35 cellular contexts compared by ENCODE assay signal in genomic region chr5:79793722-79794121, GRCh38.
DNase-seq lines count a peak whose midpoint lies in the region; ATAC-seq, FAIRE-seq and TF ChIP-seq lines count a peak whose summit lies in the region.
"Had no signal": no experiment of that assay in that cellular context is flagged by ENCODE, and none has a peak within 500 bp of the region (broad histone marks: within the 10 kb centered on the region; RNA-seq: fewer than 3 reads in every experiment).

No MANE protein-coding gene starts in this region.

- no peak for FAIRE-seq in astrocyte (lab: Jason Lieb, UNC)
- FAIRE-seq: GM12878, GM19239 had no signal

- H3K9ac ChIP-seq in astrocyte (ENCODE audit: low read length): no peak overlapping the region
- H3K9ac ChIP-seq: GM23248, KMS-11 had no signal

- no peak overlapping the region for H3K27ac ChIP-seq in astrocyte (ENCODE audit: low read depth, low read length)
- H3K27ac ChIP-seq in left lung: no peak overlapping the region
- H3K27ac ChIP-seq: body of pancreas, gastroesophageal sphincter, GM23248, KMS-11 had no signal

- no peak overlapping the region for H3K4me2 ChIP-seq in astrocyte (ENCODE audit: low read length)
- H3K4me2 ChIP-seq: KMS-11, smooth muscle cell had no signal

- H3K36me3 Mint-ChIP-seq in activated CD4-positive, alpha-beta T cell treated with anti-CD3 and anti-CD28 coated beads for 36 hours (ENCODE audit: low read depth): no peaks in the 10 kb centered on the region
- peaks cover 2% of the 10 kb centered on the region for H3K36me3 Mint-ChIP-seq in activated CD4-positive, alpha-beta T cell treated with anti-CD3 and anti-CD28 coated beads, Interleukin-2, amount 10 ng/mL, durations not matched to agents 7 days and 5 days (ENCODE audit: low read depth)
- peaks cover 3% of the 10 kb centered on the region for H3K36me3 Mint-ChIP-seq in astrocyte (ENCODE audit: low read depth, unreplicated experiment)
- no peaks in the 10 kb centered on the region for H3K36me3 Mint-ChIP-seq in activated naive CD4-positive, alpha-beta T cell treated with anti-CD3 and anti-CD28 coated beads, Interleukin-2, amount 10 ng/mL, durations not matched to agents 7 days and 5 days
- H3K36me3 Mint-ChIP-seq: activated CD4-positive, alpha-beta memory T cell treated with anti-CD3 and anti-CD28 coated beads for 36 hours; natural killer cell treated with Interleukin-12 subunit alpha and Interleukin-12 subunit beta and Interleukin-15 and Interleukin-18, amount 100 ng/mL, for 72 hours had no signal

- H3K27me3 ChIP-seq in astrocyte (ENCODE audit: insufficient read depth, low read length) (no peaks in the 10 kb centered on the region), left lung (no peaks in the 10 kb centered on the region), BE2C (no peaks in the 10 kb centered on the region; the same call in 1 of the 2 replicates)
- H3K27me3 ChIP-seq: body of pancreas, gastroesophageal sphincter had no signal

- intact Hi-C loops in activated CD4-positive, alpha-beta T cell treated with anti-CD3 and anti-CD28 coated beads for 36 hours (cut with DNase I, micrococcal nuclease): no loop called here
- intact Hi-C loops in left lung (cut with DNase I): no loop called here

- ATAC-seq in activated CD4-positive, alpha-beta T cell treated with anti-CD3 and anti-CD28 coated beads for 36 hours: peak; percentile 30
- peak; percentile 75 for ATAC-seq in left lung
- ATAC-seq: activated CD4-positive, CD25-positive, alpha-beta regulatory T cell treated with anti-CD3 and anti-CD28 coated beads, Interleukin-2, amount 50 U/mL, for 24 hours; body of pancreas; gastroesophageal sphincter; GM12878; left cardiac atrium; mucosa of descending colon had no signal

- no peak overlapping the region for H2AFZ ChIP-seq in astrocyte (ENCODE audit: low read depth, low read length)
- H2AFZ ChIP-seq: GM23248 had no signal

- no peak for DNase-seq in activated CD4-positive, alpha-beta T cell treated with anti-CD3 and anti-CD28 coated beads for 36 hours
- no peak for DNase-seq in activated CD4-positive, alpha-beta T cell treated with anti-CD3 and anti-CD28 coated beads, Interleukin-2, amount 10 ng/mL, durations not matched to agents 7 days and 5 days
- DNase-seq in astrocyte (ENCODE audit: low read depth): no peak
- peak in 1 of 2 donors; percentile 45 for DNase-seq in left lung
- no peak for DNase-seq in BE2C
- no peak for DNase-seq in activated naive CD4-positive, alpha-beta T cell treated with anti-CD3 and anti-CD28 coated beads, Interleukin-2, amount 10 ng/mL, durations not matched to agents 7 days and 5 days
- no peak for DNase-seq in LoVo (ENCODE audit: low spot score)
- DNase-seq: activated CD4-positive, alpha-beta memory T cell treated with anti-CD3 and anti-CD28 coated beads for 36 hours; activated naive CD4-positive, alpha-beta T cell; activated T-cell treated with anti-CD3 and anti-CD28 coated beads, Interleukin-2, amount 50 U/mL, for 72 hours; AML-193; body of pancreas; CD4-positive, alpha-beta T cell; endodermal cell; GM23248; HFFc6; hippocampal formation; left cardiac atrium; mammary epithelial cell; MM.1S; mucosa of descending colon; NCI-H1436; NCI-H2081 treated with DMSO at 0.1 percent for 48 hours; NCI-H748 treated with DMSO at 0.1 percent for 48 hours; stimulated activated naive CD4-positive, alpha-beta T cell treated with Interleukin-2 at 50 U/mL for 16 hours; SW 1271; T1000 had no signal

- no peak for TF ChIP-seq CTCF in astrocyte (IDR thresholded peaks at IDR 0.05; ENCODE audit: insufficient read depth, low read depth, low read length)
- TF ChIP-seq CTCF in left lung (IDR thresholded peaks at IDR 0.05): no peak
- no peak for TF ChIP-seq CTCF in BE2C (IDR thresholded peaks at IDR 0.05; ENCODE audit: low read depth, low read length)

- peaks cover 3% of the 10 kb centered on the region for H3K4me1 Mint-ChIP-seq in activated CD4-positive, alpha-beta T cell treated with anti-CD3 and anti-CD28 coated beads for 36 hours
- no peaks in the 10 kb centered on the region for H3K4me1 Mint-ChIP-seq in activated CD4-positive, alpha-beta T cell treated with anti-CD3 and anti-CD28 coated beads, Interleukin-2, amount 10 ng/mL, durations not matched to agents 7 days and 5 days
- H3K4me1 Mint-ChIP-seq in astrocyte (ENCODE audit: low read depth, unreplicated experiment): peaks cover 10% of the 10 kb centered on the region
- H3K4me1 Mint-ChIP-seq in activated naive CD4-positive, alpha-beta T cell treated with anti-CD3 and anti-CD28 coated beads, Interleukin-2, amount 10 ng/mL, durations not matched to agents 7 days and 5 days: no peaks in the 10 kb centered on the region
- H3K4me1 Mint-ChIP-seq: endodermal cell had no signal

- H3K4me1 ChIP-seq in astrocyte (ENCODE audit: insufficient read depth, low read length) (no peaks in the 10 kb centered on the region), left lung (no peaks in the 10 kb centered on the region), BE2C (no peaks in the 10 kb centered on the region)
- H3K4me1 ChIP-seq: body of pancreas had no signal

- POLR2A ChIA-PET in activated CD4-positive, alpha-beta T cell treated with anti-CD3 and anti-CD28 coated beads for 36 hours (lab: Charles Lee): no interaction called here
- POLR2A ChIA-PET in activated CD4-positive, alpha-beta T cell treated with anti-CD3 and anti-CD28 coated beads, Interleukin-2, amount 10 ng/mL, durations not matched to agents 7 days and 5 days (lab: Charles Lee): interaction anchor here (0.6 kb wide), 1 partner anchor 9 kb away, joined by 6 read pairs; no protein-coding TSS in a partner anchor

- H4K20me1 ChIP-seq in astrocyte (ENCODE audit: insufficient read depth, low read length): no peaks in the 10 kb centered on the region

- H3K27me3 Mint-ChIP-seq in activated CD4-positive, alpha-beta T cell treated with anti-CD3 and anti-CD28 coated beads for 36 hours: no peaks in the 10 kb centered on the region
- H3K27me3 Mint-ChIP-seq in activated CD4-positive, alpha-beta T cell treated with anti-CD3 and anti-CD28 coated beads, Interleukin-2, amount 10 ng/mL, durations not matched to agents 7 days and 5 days: no peaks in the 10 kb centered on the region
- H3K27me3 Mint-ChIP-seq in astrocyte (ENCODE audit: low read depth, unreplicated experiment): peaks cover 13% of the 10 kb centered on the region
- H3K27me3 Mint-ChIP-seq in activated naive CD4-positive, alpha-beta T cell treated with anti-CD3 and anti-CD28 coated beads, Interleukin-2, amount 10 ng/mL, durations not matched to agents 7 days and 5 days: peaks cover 12% of the 10 kb centered on the region
- H3K27me3 Mint-ChIP-seq: CD4-positive, alpha-beta T cell; dendritic cell treated with granulocyte-macrophage colony-stimulating factor and Interleukin-4, amounts not matched to agents 40 ng/mL and 50 ng/mL, for 4 days had no signal

- no peaks in the 10 kb centered on the region for H3K79me2 ChIP-seq in astrocyte (ENCODE audit: insufficient read depth, low read length)

- CTCF ChIA-PET in activated CD4-positive, alpha-beta T cell treated with anti-CD3 and anti-CD28 coated beads for 36 hours (lab: Charles Lee): interaction anchor here (0.5 to 1.6 kb wide), 3 partner anchors 8 to 1460 kb away, joined by 3 to 5 read pairs (median 3); no protein-coding TSS in a partner anchor
- CTCF ChIA-PET in activated CD4-positive, alpha-beta T cell treated with anti-CD3 and anti-CD28 coated beads, Interleukin-2, amount 10 ng/mL, durations not matched to agents 7 days and 5 days (lab: Charles Lee): no interaction called here
- CTCF ChIA-PET in activated naive CD4-positive, alpha-beta T cell treated with anti-CD3 and anti-CD28 coated beads, Interleukin-2, amount 10 ng/mL, durations not matched to agents 7 days and 5 days (lab: Charles Lee): no interaction called here

- no peaks in the 10 kb centered on the region for H3K9me3 Mint-ChIP-seq in activated CD4-positive, alpha-beta T cell treated with anti-CD3 and anti-CD28 coated beads for 36 hours (ENCODE audit: low read depth)
- peaks cover 4% of the 10 kb centered on the region for H3K9me3 Mint-ChIP-seq in activated CD4-positive, alpha-beta T cell treated with anti-CD3 and anti-CD28 coated beads, Interleukin-2, amount 10 ng/mL, durations not matched to agents 7 days and 5 days
- peaks cover 6% of the 10 kb centered on the region for H3K9me3 Mint-ChIP-seq in astrocyte (ENCODE audit: unreplicated experiment)
- no peaks in the 10 kb centered on the region for H3K9me3 Mint-ChIP-seq in activated naive CD4-positive, alpha-beta T cell treated with anti-CD3 and anti-CD28 coated beads, Interleukin-2, amount 10 ng/mL, durations not matched to agents 7 days and 5 days
- H3K9me3 Mint-ChIP-seq: activated CD4-positive, alpha-beta memory T cell treated with anti-CD3 and anti-CD28 coated beads for 36 hours; activated T-cell treated with anti-CD3 and anti-CD28 coated beads, Interleukin-2, amount 50 U/mL, for 72 hours; CD4-positive, alpha-beta T cell; dendritic cell treated with granulocyte-macrophage colony-stimulating factor and Interleukin-4, amounts not matched to agents 40 ng/mL and 50 ng/mL, for 4 days; endodermal cell; HFFc6; natural killer cell treated with Interleukin-12 subunit alpha and Interleukin-12 subunit beta and Interleukin-15 and Interleukin-18, amount 100 ng/mL, for 72 hours had no signal

- peaks cover 2% of the 10 kb centered on the region for H3K9me3 ChIP-seq in astrocyte (ENCODE audit: insufficient read depth, low read depth, low read length)
- H3K9me3 ChIP-seq in left lung: no peaks in the 10 kb centered on the region
- no peaks in the 10 kb centered on the region for H3K9me3 ChIP-seq in BE2C
- H3K9me3 ChIP-seq: body of pancreas, gastroesophageal sphincter, mucosa of descending colon had no signal

- no peaks in the 10 kb centered on the region for H3K36me3 ChIP-seq in astrocyte (ENCODE audit: insufficient read depth, low read length)
- H3K36me3 ChIP-seq in left lung: no peaks in the 10 kb centered on the region
- H3K36me3 ChIP-seq in BE2C: no peaks in the 10 kb centered on the region

- H3K4me3 ChIP-seq in astrocyte (ENCODE audit: insufficient read depth, low read depth, low read length) (no peak overlapping the region), left lung (no peak overlapping the region), BE2C (ENCODE audit: low read depth, low read length) (no peak overlapping the region)
- H3K4me3 ChIP-seq: body of pancreas, gastroesophageal sphincter, GM12878, GM23248, mucosa of descending colon, smooth muscle cell had no signal

- no peak overlapping the region for H3K4me3 Mint-ChIP-seq in activated CD4-positive, alpha-beta T cell treated with anti-CD3 and anti-CD28 coated beads for 36 hours
- no peak overlapping the region for H3K4me3 Mint-ChIP-seq in activated CD4-positive, alpha-beta T cell treated with anti-CD3 and anti-CD28 coated beads, Interleukin-2, amount 10 ng/mL, durations not matched to agents 7 days and 5 days
- no peak overlapping the region for H3K4me3 Mint-ChIP-seq in astrocyte (ENCODE audit: unreplicated experiment)
- no peak overlapping the region for H3K4me3 Mint-ChIP-seq in activated naive CD4-positive, alpha-beta T cell treated with anti-CD3 and anti-CD28 coated beads, Interleukin-2, amount 10 ng/mL, durations not matched to agents 7 days and 5 days
- H3K4me3 Mint-ChIP-seq: activated CD4-positive, alpha-beta memory T cell treated with anti-CD3 and anti-CD28 coated beads for 36 hours; activated T-cell treated with anti-CD3 and anti-CD28 coated beads, Interleukin-2, amount 50 U/mL, for 72 hours; CD4-positive, alpha-beta T cell; dendritic cell treated with granulocyte-macrophage colony-stimulating factor and Interleukin-4, amounts not matched to agents 40 ng/mL and 50 ng/mL, for 4 days; endodermal cell; HFFc6; natural killer cell treated with Interleukin-12 subunit alpha and Interleukin-12 subunit beta and Interleukin-15 and Interleukin-18, amount 100 ng/mL, for 72 hours had no signal

- no peak overlapping the region for H3K27ac Mint-ChIP-seq in activated CD4-positive, alpha-beta T cell treated with anti-CD3 and anti-CD28 coated beads for 36 hours
- no peak overlapping the region for H3K27ac Mint-ChIP-seq in activated CD4-positive, alpha-beta T cell treated with anti-CD3 and anti-CD28 coated beads, Interleukin-2, amount 10 ng/mL, durations not matched to agents 7 days and 5 days
- H3K27ac Mint-ChIP-seq in astrocyte (ENCODE audit: unreplicated experiment): peak overlapping the region; percentile 4
- H3K27ac Mint-ChIP-seq in activated naive CD4-positive, alpha-beta T cell treated with anti-CD3 and anti-CD28 coated beads, Interleukin-2, amount 10 ng/mL, durations not matched to agents 7 days and 5 days: no peak overlapping the region
- H3K27ac Mint-ChIP-seq: activated CD4-positive, alpha-beta memory T cell treated with anti-CD3 and anti-CD28 coated beads for 36 hours; activated T-cell treated with anti-CD3 and anti-CD28 coated beads, Interleukin-2, amount 50 U/mL, for 72 hours; CD4-positive, alpha-beta T cell; dendritic cell treated with granulocyte-macrophage colony-stimulating factor and Interleukin-4, amounts not matched to agents 40 ng/mL and 50 ng/mL, for 4 days; endodermal cell; HFFc6; natural killer cell treated with Interleukin-12 subunit alpha and Interleukin-12 subunit beta and Interleukin-15 and Interleukin-18, amount 100 ng/mL, for 72 hours had no signal
